Comparison of ENCODE assay signal across 8 cellular contexts in genomic region chr11:86047275-86047991, GRCh38. TPM values are rescaled to one million over a fixed set of nuclear protein-coding genes. Genes with fewer than 3 reads are reported as not detected.
DNase-seq lines count a peak whose midpoint lies in the region; ATAC-seq, FAIRE-seq and TF ChIP-seq lines count a peak whose summit lies in the region.

No MANE protein-coding gene starts in this region.

- ATAC-seq in HG03378 (IDR thresholded peaks at IDR 0.05; ENCODE audit: unreplicated experiment): peak; percentile 39

- H3K36me3 Mint-ChIP-seq in activated naive CD4-positive, alpha-beta T cell treated with anti-CD3 and anti-CD28 coated beads, Interleukin-2, amount 10 ng/mL, durations not matched to agents 7 days and 5 days: peaks cover 21% of the 10 kb centered on the region
- no peaks in the 10 kb centered on the region for H3K36me3 Mint-ChIP-seq in osteocyte (ENCODE audit: unreplicated experiment)

- H3K27ac ChIP-seq in small intestine (ENCODE audit: low read depth in 1 of 2, low read length in 1 of 2): no peak overlapping the region

- H3K36me3 ChIP-seq in small intestine (ENCODE audit: control insufficient read depth in 2 of 2, insufficient read depth in 2 of 2, low read length in 2 of 2): no peaks in the 10 kb centered on the region

- H3K4me3 Mint-ChIP-seq in activated naive CD4-positive, alpha-beta T cell treated with anti-CD3 and anti-CD28 coated beads, Interleukin-2, amount 10 ng/mL, durations not matched to agents 7 days and 5 days: no peak overlapping the region
- H3K4me3 Mint-ChIP-seq in osteocyte (ENCODE audit: unreplicated experiment): no peak overlapping the region

- H3K27me3 ChIP-seq in small intestine (ENCODE audit: control insufficient read depth in 2 of 2, insufficient read depth in 2 of 2, low read length in 2 of 2): no peaks in the 10 kb centered on the region

- 74 to 76% (median 74%) methylated on average over 10 of the region's 10 CpGs for WGBS in small intestine, 3 donors

- H3K4me3 ChIP-seq in small intestine (ENCODE audit: low read depth in 1 of 2, low read length in 2 of 2): no peak overlapping the region

- CTCF ChIA-PET in activated naive CD4-positive, alpha-beta T cell treated with anti-CD3 and anti-CD28 coated beads, Interleukin-2, amount 10 ng/mL, durations not matched to agents 7 days and 5 days (lab: Charles Lee): interaction anchor here (1.3 kb wide), 1 partner anchor 146 kb away, joined by 8 read pairs; no protein-coding TSS in a partner anchor

- no peaks in the 10 kb centered on the region for H3K27me3 Mint-ChIP-seq in activated naive CD4-positive, alpha-beta T cell treated with anti-CD3 and anti-CD28 coated beads, Interleukin-2, amount 10 ng/mL, durations not matched to agents 7 days and 5 days
- H3K27me3 Mint-ChIP-seq in osteocyte (ENCODE audit: unreplicated experiment): no peaks in the 10 kb centered on the region

- DNase-seq in GM18507 (ENCODE audit: extremely low spot score, insufficient read length, low read depth) (no peak), osteocyte (ENCODE audit: extremely low spot score, unreplicated experiment) (no peak), hepatic stellate cell (ENCODE audit: low spot score) (no peak), NCI-H146 treated with DMSO at 0.1 percent for 48 hours (lab: John Stamatoyannopoulos, UW; ENCODE audit: unreplicated experiment) (no peak), NCI-H146 (lab: John Stamatoyannopoulos, UW) (no peak), small intestine (no peak)
- DNase-seq in activated naive CD4-positive, alpha-beta T cell treated with anti-CD3 and anti-CD28 coated beads, Interleukin-2, amount 10 ng/mL, durations not matched to agents 7 days and 5 days: peak; percentile 29

- peaks cover 5 to 15% of the 10 kb centered on the region in 2 donors for H3K4me1 ChIP-seq in small intestine (ENCODE audit: control insufficient read depth in 2 of 2, insufficient read depth in 1 of 2, low read depth in 1 of 2, low read length in 1 of 2)

- peak; percentile 68 for FAIRE-seq in GM18507 (lab: Jason Lieb, UNC)
- FAIRE-seq in small intestine (lab: Jason Lieb, UNC): no peak

- H3K9me3 Mint-ChIP-seq in activated naive CD4-positive, alpha-beta T cell treated with anti-CD3 and anti-CD28 coated beads, Interleukin-2, amount 10 ng/mL, durations not matched to agents 7 days and 5 days: no peaks in the 10 kb centered on the region
- no peaks in the 10 kb centered on the region for H3K9me3 Mint-ChIP-seq in osteocyte (ENCODE audit: unreplicated experiment)

- TF ChIP-seq CTCF in osteocyte (IDR thresholded peaks at IDR 0.05): no peak

- H3K27ac Mint-ChIP-seq in activated naive CD4-positive, alpha-beta T cell treated with anti-CD3 and anti-CD28 coated beads, Interleukin-2, amount 10 ng/mL, durations not matched to agents 7 days and 5 days: peak overlapping the region; percentile 83
- H3K27ac Mint-ChIP-seq in osteocyte (ENCODE audit: unreplicated experiment): peak overlapping the region; percentile 39

- peaks cover 81% of the 10 kb centered on the region for H3K4me1 Mint-ChIP-seq in activated naive CD4-positive, alpha-beta T cell treated with anti-CD3 and anti-CD28 coated beads, Interleukin-2, amount 10 ng/mL, durations not matched to agents 7 days and 5 days
- peaks cover 71% of the 10 kb centered on the region for H3K4me1 Mint-ChIP-seq in osteocyte (ENCODE audit: unreplicated experiment)

- H3K9me3 ChIP-seq in small intestine (ENCODE audit: control insufficient read depth, low read depth): no peaks in the 10 kb centered on the region

RNA-seq across cellular contexts. Expression of gene PICALM, which starts 21.5 kb away (rescaled TPM):
- total RNA-seq in osteocyte: 262 and 267 TPM in 2 replicates
- 100 to 1,000 TPM in 2 of 3 donors, 10 to 100 TPM in 1; 88.8 to 127 (median 106) TPM for polyA plus RNA-seq in small intestine
